ENCODE assay signal across 11 cellular contexts in the genomic region with DNA sequence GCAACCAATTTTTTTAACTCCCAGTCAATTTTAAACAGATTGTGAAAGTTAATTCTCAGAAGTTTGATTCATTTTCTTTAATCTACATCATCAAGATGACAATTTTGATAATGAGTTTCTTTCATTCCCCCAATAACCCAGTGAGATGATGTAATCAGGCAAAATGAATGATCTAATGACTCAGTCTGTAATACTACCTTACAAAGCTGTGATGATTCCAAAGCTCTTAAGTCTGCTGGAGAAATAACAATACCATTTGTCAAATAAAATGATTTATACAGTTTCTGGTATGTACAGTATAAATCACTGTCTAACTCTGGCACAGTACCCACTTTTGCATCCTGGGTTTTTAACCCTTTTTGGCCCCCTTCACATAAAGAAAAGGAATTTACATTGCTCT. TPM values are rescaled to one million over a fixed set of nuclear protein-coding genes. Genes with fewer than 3 reads are reported as not detected.
A peak's percentile ranks its signal among the peaks of the same experiment; 100 is the strongest.
DNase-seq lines count a peak whose midpoint lies in the region; ATAC-seq and TF ChIP-seq lines count a peak whose summit lies in the region.
"Had no signal": no experiment of that assay in that cellular context is flagged by ENCODE, and none has a peak within 500 bp of the region (broad histone marks: within the 10 kb centered on the region; RNA-seq: fewer than 3 reads in every experiment).

No MANE protein-coding gene starts in this region.

- H3K4me1 ChIP-seq in HEK293 (ENCODE audit: control insufficient read depth, insufficient read depth, low read length), result no peaks in the 10 kb centered on the region

- no peaks in the 10 kb centered on the region for H3K36me3 ChIP-seq in HEK293 (ENCODE audit: control insufficient read depth in 2 of 2, insufficient read depth in 1 of 2, low read length in 2 of 2)

- ATAC-seq in GM19023 (IDR thresholded peaks at IDR 0.05; ENCODE audit: unreplicated experiment) (no peak), HG02588 (IDR thresholded peaks at IDR 0.05; ENCODE audit: unreplicated experiment) (no peak)

- CTCF ChIA-PET in HEK293 (lab: Yijun Ruan, JAX), result no interaction called here
- CTCF ChIA-PET in GM10248 (lab: Yijun Ruan, JAX), result no interaction called here

- H3K27ac ChIP-seq in HEK293 (ENCODE audit: extremely low read depth, low read depth, low read length), result no peak overlapping the region
- H3K27ac ChIP-seq: VCaP had no signal

- DNase-seq in AG20443 (ENCODE audit: low spot score), result peak; percentile 59
- peak; percentile 81 for DNase-seq in SW480 (ENCODE audit: low spot score)
- peak; percentile 61 for DNase-seq in fibroblast of villous mesenchyme (ENCODE audit: low read depth)
- no peak for DNase-seq in islet precursor cell
- DNase-seq in GM10248 (ENCODE audit: extremely low spot score), result no peak
- DNase-seq: DND-41 had no signal

- H3K9me3 ChIP-seq in HEK293 (ENCODE audit: control insufficient read depth, insufficient read depth, low read depth, low read length), result no peaks in the 10 kb centered on the region

- no peak overlapping the region for H3K4me3 ChIP-seq in HEK293 (ENCODE audit: low read depth, low read length)
- H3K4me3 ChIP-seq in fibroblast of villous mesenchyme (ENCODE audit: low read depth, low read length), result no peak overlapping the region

- no peak for TF ChIP-seq CTCF in HEK293 (tag by site-specific recombination; IDR thresholded peaks at IDR 0.05)
- TF ChIP-seq CTCF in fibroblast of villous mesenchyme (IDR thresholded peaks at IDR 0.05; ENCODE audit: insufficient read depth, low read depth, low read length), result no peak
- no peak for TF ChIP-seq CTCF in GM10248 (IDR thresholded peaks at IDR 0.05; ENCODE audit: control extremely low read depth, extremely low read depth, low read depth, missing control alignments)

- POLR2A ChIA-PET in HEK293 (lab: Yijun Ruan, JAX), result interaction anchor here (0.7 kb wide), 1 partner anchor 53 kb away, joined by 3 read pairs; no protein-coding TSS in a partner anchor
- POLR2A ChIA-PET in GM10248 (lab: Yijun Ruan, JAX), result no interaction called here

TF ChIP-seq in HEK293, 187 proteins besides CTCF, POLR2A, EP300 and RAD21 (continues in another document):
- TF ChIP-seq ZEB2 (tag by site-specific recombination; IDR thresholded peaks at IDR 0.05) (peak; percentile 91), TSHZ1 (tag by site-specific recombination; IDR thresholded peaks at IDR 0.05; ENCODE audit: borderline replicate concordance) (peak; percentile 78; the same call in 1 of the 2 replicates), ZNF843 (tag by site-specific recombination; IDR thresholded peaks at IDR 0.05) (peak; percentile 67), HIC1 (tag by site-specific recombination; IDR thresholded peaks at IDR 0.05) (peak; percentile 63; the same call in 1 of the 2 replicates), MEIS1 (CRISPR knock-in tag; IDR thresholded peaks at IDR 0.05; ENCODE audit: borderline replicate concordance) (peak; percentile 95), ZNF16 (tag by site-specific recombination; IDR thresholded peaks at IDR 0.05; ENCODE audit: low read depth) (no peak), ZNF24 (tag by site-specific recombination; IDR thresholded peaks at IDR 0.05) (peak; percentile 74; the same call in 1 of the 2 replicates), ZNF366 (tag by site-specific recombination; conservative IDR thresholded peaks at IDR 0.05) (peak; percentile 76), ZNF350 (tag by site-specific recombination; IDR thresholded peaks at IDR 0.05) (no peak), IKZF3 (tag by site-specific recombination; IDR thresholded peaks at IDR 0.05) (peak; percentile 63; the same call in 1 of the 2 replicates), ZNF629 (tag by site-specific recombination; IDR thresholded peaks at IDR 0.05) (peak; percentile 90), KLF10 (tag by site-specific recombination; IDR thresholded peaks at IDR 0.05) (0 out of 2 replicates have a peak, but pooled peaks have one; percentile 42), ZNF488 (tag by site-specific recombination; IDR thresholded peaks at IDR 0.05) (no peak), GFI1B (tag by site-specific recombination; IDR thresholded peaks at IDR 0.05) (0 out of 2 replicates have a peak, but pooled peaks have one; percentile 31), ZBTB21 (tag by site-specific recombination; IDR thresholded peaks at IDR 0.05) (peak; percentile 63), ZNF426 (tag by site-specific recombination; IDR thresholded peaks at IDR 0.05) (no peak)
- TF ChIP-seq, protein P1, sequence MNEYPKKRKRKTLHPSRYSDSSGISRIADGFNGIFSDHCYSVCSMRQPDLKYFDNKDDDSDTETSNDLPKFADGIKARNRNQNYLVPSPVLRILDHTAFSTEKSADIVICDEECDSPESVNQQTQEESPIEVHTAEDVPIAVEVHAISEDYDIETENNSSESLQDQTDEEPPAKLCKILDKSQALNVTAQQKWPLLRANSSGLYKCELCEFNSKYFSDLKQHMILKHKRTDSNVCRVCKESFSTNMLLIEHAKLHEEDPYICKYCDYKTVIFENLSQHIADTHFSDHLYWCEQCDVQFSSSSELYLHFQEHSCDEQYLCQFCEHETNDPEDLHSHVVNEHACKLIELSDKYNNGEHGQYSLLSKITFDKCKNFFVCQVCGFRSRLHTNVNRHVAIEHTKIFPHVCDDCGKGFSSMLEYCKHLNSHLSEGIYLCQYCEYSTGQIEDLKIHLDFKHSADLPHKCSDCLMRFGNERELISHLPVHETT (tag by site-specific recombination; IDR thresholded peaks at IDR 0.05), result no peak
- TF ChIP-seq, protein P2, sequence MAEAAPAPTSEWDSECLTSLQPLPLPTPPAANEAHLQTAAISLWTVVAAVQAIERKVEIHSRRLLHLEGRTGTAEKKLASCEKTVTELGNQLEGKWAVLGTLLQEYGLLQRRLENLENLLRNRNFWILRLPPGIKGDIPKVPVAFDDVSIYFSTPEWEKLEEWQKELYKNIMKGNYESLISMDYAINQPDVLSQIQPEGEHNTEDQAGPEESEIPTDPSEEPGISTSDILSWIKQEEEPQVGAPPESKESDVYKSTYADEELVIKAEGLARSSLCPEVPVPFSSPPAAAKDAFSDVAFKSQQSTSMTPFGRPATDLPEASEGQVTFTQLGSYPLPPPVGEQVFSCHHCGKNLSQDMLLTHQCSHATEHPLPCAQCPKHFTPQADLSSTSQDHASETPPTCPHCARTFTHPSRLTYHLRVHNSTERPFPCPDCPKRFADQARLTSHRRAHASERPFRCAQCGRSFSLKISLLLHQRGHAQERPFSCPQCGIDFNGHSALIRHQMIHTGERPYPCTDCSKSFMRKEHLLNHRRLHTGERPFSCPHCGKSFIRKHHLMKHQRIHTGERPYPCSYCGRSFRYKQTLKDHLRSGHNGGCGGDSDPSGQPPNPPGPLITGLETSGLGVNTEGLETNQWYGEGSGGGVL (tag by site-specific recombination; IDR thresholded peaks at IDR 0.05), result 0 out of 2 replicates have a peak, but pooled peaks have one; percentile 19

RNA-seq across cellular contexts. Expression of gene AKIP1, which starts 4.4 kb away (rescaled TPM):
- 59.6 and 74.3 TPM in 2 replicates for total RNA-seq in fibroblast of villous mesenchyme

RNA-seq across cellular contexts. Expression of gene C11orf16, which starts 26.1 kb away (rescaled TPM):
- total RNA-seq in fibroblast of villous mesenchyme, result not detected in 2 replicates
- total RNA-seq: lower leg skin had no signal

RNA-seq across cellular contexts. Expression of gene ASCL3, which starts 36.2 kb away (rescaled TPM):
- total RNA-seq in fibroblast of villous mesenchyme, result not detected in 2 replicates
- total RNA-seq: lower leg skin had no signal

RNA-seq across cellular contexts. Expression of gene TMEM9B, which starts 57.6 kb away (rescaled TPM):
- 25.4 and 43.2 TPM in 2 replicates for total RNA-seq in fibroblast of villous mesenchyme

Comparison
In these comparisons a context has a peak if more than half of its experiments do, and no peak if none do; other contexts are left out.
1. DNase-seq: peak in AG20443 (single experiment), SW480 (single experiment) and fibroblast of villous mesenchyme (single experiment); none in islet precursor cell (single experiment) and GM10248 (single experiment).